Comparison of ENCODE assay signal across 5 cellular contexts in genomic region chr10:49431426-49431825, GRCh38.
"Had no signal": no experiment of that assay in that cellular context is flagged by ENCODE, and none has a peak within 500 bp of the region (broad histone marks: within the 10 kb centered on the region; RNA-seq: fewer than 3 reads in every experiment).

No MANE protein-coding gene starts in this region.

- ATAC-seq: K562 had no signal

- DNase-seq: GM23248, GOT3, H7, IMR-90 had no signal
